In genomic region chr10:132387723-132388210, GRCh38 we compare ENCODE assay signal across 8 cellular contexts. TPM values are rescaled to one million over a fixed set of nuclear protein-coding genes. Genes with fewer than 3 reads are reported as not detected.
DNase-seq lines count a peak whose midpoint lies in the region; ATAC-seq and TF ChIP-seq lines count a peak whose summit lies in the region.

No MANE protein-coding gene starts in this region.

- H3K4me3 ChIP-seq in OCI-LY7 (ENCODE audit: low read depth, low read length, poor library complexity, severe bottlenecking) (peak overlapping the region; percentile 22), fibroblast of villous mesenchyme (ENCODE audit: low read depth, low read length) (no peak overlapping the region)

- H3K27me3 Mint-ChIP-seq in progenitor cell of endocrine pancreas: peaks cover 3% of the 10 kb centered on the region

- H3K36me3 Mint-ChIP-seq in progenitor cell of endocrine pancreas (ENCODE audit: insufficient read depth): no peaks in the 10 kb centered on the region

- H3K9me2 ChIP-seq in OCI-LY7 (ENCODE audit: insufficient read depth, low read length): no peaks in the 10 kb centered on the region

- peak overlapping the region; percentile 95 for H3K27ac Mint-ChIP-seq in progenitor cell of endocrine pancreas

- peaks cover 8% of the 10 kb centered on the region for H3K9me3 Mint-ChIP-seq in progenitor cell of endocrine pancreas (ENCODE audit: low read depth)

- peak overlapping the region; percentile 58 for H3K4me2 ChIP-seq in OCI-LY7 (ENCODE audit: low read length)

- TF ChIP-seq CTCF in OCI-LY7 (conservative IDR thresholded peaks at IDR 0.05; ENCODE audit: low read length): peak; percentile 65
- TF ChIP-seq CTCF in fibroblast of villous mesenchyme (IDR thresholded peaks at IDR 0.05; ENCODE audit: insufficient read depth, low read depth, low read length): peak; percentile 63
- TF ChIP-seq CTCF in progenitor cell of endocrine pancreas (IDR thresholded peaks at IDR 0.05; ENCODE audit: unreplicated experiment): peak; percentile 69

- peak; percentile 50 for ATAC-seq in HG02852 (IDR thresholded peaks at IDR 0.05; ENCODE audit: unreplicated experiment)
- ATAC-seq in HG02938 (IDR thresholded peaks at IDR 0.05; ENCODE audit: unreplicated experiment): no peak

- H3K9me3 ChIP-seq in OCI-LY7 (ENCODE audit: low read length): no peaks in the 10 kb centered on the region

- H3K36me3 ChIP-seq in OCI-LY7 (ENCODE audit: insufficient read depth, low read length): no peaks in the 10 kb centered on the region

- H3K27ac ChIP-seq in OCI-LY7 (ENCODE audit: low read depth, low read length, poor library complexity, severe bottlenecking): no peak overlapping the region

- peak overlapping the region; percentile 58 for H3K4me3 Mint-ChIP-seq in progenitor cell of endocrine pancreas (ENCODE audit: low read depth)

- CTCF ChIA-PET in OCI-LY7 (lab: Charles Lee; ENCODE audit: unreplicated experiment): no interaction called here

- no peaks in the 10 kb centered on the region for H4K20me1 ChIP-seq in OCI-LY7 (ENCODE audit: insufficient read depth, low read length)

- BruUV-seq in OCI-LY7 (replicated peaks; lab: Mats Ljungman, UMichigan): no TSS peak

- DNase-seq in Daoy (ENCODE audit: low read depth): peak; percentile 63
- peak; percentile 81 for DNase-seq in OCI-LY7 (ENCODE audit: low spot score)
- DNase-seq in activated T-helper 1 cell treated with Interleukin-2 at 50 U/mL for 16 hours (ENCODE audit: low read depth): peak; percentile 65
- DNase-seq in fibroblast of villous mesenchyme (ENCODE audit: low read depth): peak; percentile 57
- DNase-seq in progenitor cell of endocrine pancreas (ENCODE audit: low spot score, unreplicated experiment): peak; percentile 81
- no peak for DNase-seq in superior temporal gyrus (ENCODE audit: extremely low spot score)

- intact Hi-C loops in OCI-LY7 (cut with micrococcal nuclease; ENCODE audit: unreplicated experiment): loop anchor here (1.0 to 10.0 kb wide), 3 partner anchors 66 to 250 kb away; partner anchors contain the start of gene INPP5A

- peak overlapping the region; percentile 83 for H2AFZ ChIP-seq in OCI-LY7 (ENCODE audit: low read length)

- POLR2A ChIA-PET in OCI-LY7 (lab: Charles Lee): no interaction called here

- H3K4me1 Mint-ChIP-seq in progenitor cell of endocrine pancreas (ENCODE audit: low read depth): peaks cover 3% of the 10 kb centered on the region

- peaks cover 5% of the 10 kb centered on the region for H3K4me1 ChIP-seq in OCI-LY7 (ENCODE audit: insufficient read depth, low read length, poor library complexity, severe bottlenecking)

- H3K79me2 ChIP-seq in OCI-LY7 (ENCODE audit: insufficient read depth, low read depth, low read length): no peaks in the 10 kb centered on the region

RNA-seq across cellular contexts. Expression of gene PWWP2B, which starts 9.2 kb away (rescaled TPM):
- 6.7 and 9.5 TPM in 2 replicates for total RNA-seq in Daoy (2014; rRNA removed; shearing (Covaris generic))
- 4.6 and 5.9 TPM in 2 replicates for total RNA-seq in OCI-LY7 (2014; rRNA removed; shearing (Covaris generic))
- total RNA-seq in OCI-LY7 (2022) (9.4 and 10.6 TPM in 2 replicates), fibroblast of villous mesenchyme (8.2 and 12.9 TPM in 2 replicates), progenitor cell of endocrine pancreas (23.2 and 24.3 TPM in 2 replicates)

RNA-seq across cellular contexts. Expression of gene LRRC27, which starts 55.8 kb away (rescaled TPM):
- total RNA-seq in Daoy (2014; rRNA removed; shearing (Covaris generic)): 4.6 and 8.9 TPM in 2 replicates
- total RNA-seq in OCI-LY7 (2014; rRNA removed; shearing (Covaris generic)): 10.0 and 13.0 TPM in 2 replicates
- total RNA-seq in OCI-LY7 (2022): 16.1 and 17.3 TPM in 2 replicates
- 6.0 and 11.0 TPM in 2 replicates for total RNA-seq in fibroblast of villous mesenchyme
- total RNA-seq in progenitor cell of endocrine pancreas: 21.7 and 22.1 TPM in 2 replicates
